1 cellular context compared by ENCODE assay signal in the genomic region with DNA sequence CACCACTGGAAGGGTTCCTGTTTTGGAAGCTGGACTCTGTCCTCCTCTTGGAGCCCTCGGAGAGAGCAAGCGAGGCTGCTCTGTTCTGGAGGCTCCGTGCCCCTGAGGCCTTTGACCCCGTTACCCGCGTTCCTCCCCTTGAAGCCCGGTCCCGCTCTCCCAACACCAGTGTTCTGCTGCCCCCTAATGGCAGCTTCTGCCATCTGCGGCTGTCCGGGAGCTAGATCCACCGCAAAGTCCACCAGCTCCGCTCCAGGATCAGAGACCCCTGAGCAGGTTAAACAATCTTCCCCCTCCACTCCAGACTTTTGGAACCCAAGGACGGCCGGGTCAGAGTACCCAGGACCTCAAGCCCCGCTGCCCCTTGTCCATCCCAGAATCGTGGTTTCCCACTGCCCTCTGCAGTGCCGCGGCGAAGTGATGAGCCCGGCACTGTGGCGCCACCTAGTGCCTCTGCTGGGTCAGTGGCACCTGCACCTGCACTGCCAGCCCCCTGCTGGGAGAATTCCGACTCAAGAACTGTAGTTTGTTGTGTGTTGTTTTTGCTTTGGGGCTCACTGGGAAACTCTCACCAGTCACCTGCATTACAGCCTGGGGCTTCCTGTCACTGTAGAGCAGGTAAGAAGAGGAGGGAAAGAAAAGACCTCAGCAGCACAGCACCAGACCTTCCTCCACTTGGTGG.
TF ChIP-seq lines count a peak whose summit lies in the region.

No MANE protein-coding gene starts in this region.

TF ChIP-seq in HepG2, 621 proteins besides CTCF, POLR2A, EP300 and RAD21 (continued from another document and continues in another):
- TF ChIP-seq, protein P1, sequence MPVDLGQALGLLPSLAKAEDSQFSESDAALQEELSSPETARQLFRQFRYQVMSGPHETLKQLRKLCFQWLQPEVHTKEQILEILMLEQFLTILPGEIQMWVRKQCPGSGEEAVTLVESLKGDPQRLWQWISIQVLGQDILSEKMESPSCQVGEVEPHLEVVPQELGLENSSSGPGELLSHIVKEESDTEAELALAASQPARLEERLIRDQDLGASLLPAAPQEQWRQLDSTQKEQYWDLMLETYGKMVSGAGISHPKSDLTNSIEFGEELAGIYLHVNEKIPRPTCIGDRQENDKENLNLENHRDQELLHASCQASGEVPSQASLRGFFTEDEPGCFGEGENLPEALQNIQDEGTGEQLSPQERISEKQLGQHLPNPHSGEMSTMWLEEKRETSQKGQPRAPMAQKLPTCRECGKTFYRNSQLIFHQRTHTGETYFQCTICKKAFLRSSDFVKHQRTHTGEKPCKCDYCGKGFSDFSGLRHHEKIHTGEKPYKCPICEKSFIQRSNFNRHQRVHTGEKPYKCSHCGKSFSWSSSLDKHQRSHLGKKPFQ (CRISPR knock-in tag; IDR thresholded peaks at IDR 0.05; ENCODE audit: insufficient replicate concordance): peak; percentile 25
- TF ChIP-seq, protein P2, sequence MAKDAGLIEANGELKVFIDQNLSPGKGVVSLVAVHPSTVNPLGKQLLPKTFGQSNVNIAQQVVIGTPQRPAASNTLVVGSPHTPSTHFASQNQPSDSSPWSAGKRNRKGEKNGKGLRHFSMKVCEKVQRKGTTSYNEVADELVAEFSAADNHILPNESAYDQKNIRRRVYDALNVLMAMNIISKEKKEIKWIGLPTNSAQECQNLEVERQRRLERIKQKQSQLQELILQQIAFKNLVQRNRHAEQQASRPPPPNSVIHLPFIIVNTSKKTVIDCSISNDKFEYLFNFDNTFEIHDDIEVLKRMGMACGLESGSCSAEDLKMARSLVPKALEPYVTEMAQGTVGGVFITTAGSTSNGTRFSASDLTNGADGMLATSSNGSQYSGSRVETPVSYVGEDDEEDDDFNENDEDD (CRISPR knock-in tag; IDR thresholded peaks at IDR 0.05; ENCODE audit: borderline replicate concordance): peak; percentile 16; the same call in 1 of the 2 replicates
- TF ChIP-seq IKZF1 (IDR thresholded peaks at IDR 0.05) (no peak), REPIN1 (CRISPR knock-in tag; IDR thresholded peaks at IDR 0.05; ENCODE audit: borderline replicate concordance, low read depth) (0 out of 2 replicates have a peak, but pooled peaks have one; percentile 20), ASH2L (IDR thresholded peaks at IDR 0.05; ENCODE audit: insufficient read length, low read depth, low read length) (peak; percentile 68), KDM3A (CRISPR knock-in tag; IDR thresholded peaks at IDR 0.05; ENCODE audit: low read depth) (peak; percentile 54; the same call in 1 of the 2 replicates), HNF4A (CRISPR knock-in tag; IDR thresholded peaks at IDR 0.05) (peak; percentile 38), YEATS4 (CRISPR knock-in tag; IDR thresholded peaks at IDR 0.05; ENCODE audit: borderline replicate concordance) (peak; percentile 36; the same call in 1 of the 2 replicates), HNRNPL (IDR thresholded peaks at IDR 0.05; ENCODE audit: low read depth, low read length) (0 out of 2 replicates have a peak, but pooled peaks have one; percentile 45), ERF (CRISPR knock-in tag; IDR thresholded peaks at IDR 0.05) (0 out of 2 replicates have a peak, but pooled peaks have one; percentile 29), SOX5 (CRISPR knock-in tag; IDR thresholded peaks at IDR 0.05; ENCODE audit: borderline replicate concordance) (no peak; the same call in 1 of the 2 replicates), CC2D1A (CRISPR knock-in tag; IDR thresholded peaks at IDR 0.05) (no peak), ZNF33B (CRISPR knock-in tag; IDR thresholded peaks at IDR 0.05) (peak; percentile 43; the same call in 1 of the 2 replicates), STAG1 (CRISPR knock-in tag; IDR thresholded peaks at IDR 0.05) (peak; percentile 78), TGIF2 (CRISPR knock-in tag; IDR thresholded peaks at IDR 0.05) (0 out of 2 replicates have a peak, but pooled peaks have one; percentile 15), NR2F6 (IDR thresholded peaks at IDR 0.05) (peak; percentile 69), NR2F6 (CRISPR knock-in tag; IDR thresholded peaks at IDR 0.05) (peak; percentile 29; the same call in 1 of the 2 replicates), MYC (CRISPR knock-in tag; IDR thresholded peaks at IDR 0.05; ENCODE audit: borderline replicate concordance) (0 out of 2 replicates have a peak, but pooled peaks have one; percentile 40), SNAI1 (CRISPR knock-in tag; IDR thresholded peaks at IDR 0.05; ENCODE audit: borderline replicate concordance) (0 out of 2 replicates have a peak, but pooled peaks have one; percentile 19), PHF21A (CRISPR knock-in tag; IDR thresholded peaks at IDR 0.05) (peak; percentile 32; the same call in 1 of the 2 replicates), ZNF605 (CRISPR knock-in tag; IDR thresholded peaks at IDR 0.05) (peak; percentile 50; the same call in 1 of the 2 replicates)
- TF ChIP-seq, protein P3, sequence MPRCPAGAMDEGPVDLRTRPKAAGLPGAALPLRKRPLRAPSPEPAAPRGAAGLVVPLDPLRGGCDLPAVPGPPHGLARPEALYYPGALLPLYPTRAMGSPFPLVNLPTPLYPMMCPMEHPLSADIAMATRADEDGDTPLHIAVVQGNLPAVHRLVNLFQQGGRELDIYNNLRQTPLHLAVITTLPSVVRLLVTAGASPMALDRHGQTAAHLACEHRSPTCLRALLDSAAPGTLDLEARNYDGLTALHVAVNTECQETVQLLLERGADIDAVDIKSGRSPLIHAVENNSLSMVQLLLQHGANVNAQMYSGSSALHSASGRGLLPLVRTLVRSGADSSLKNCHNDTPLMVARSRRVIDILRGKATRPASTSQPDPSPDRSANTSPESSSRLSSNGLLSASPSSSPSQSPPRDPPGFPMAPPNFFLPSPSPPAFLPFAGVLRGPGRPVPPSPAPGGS (CRISPR knock-in tag; IDR thresholded peaks at IDR 0.05): 0 out of 2 replicates have a peak, but pooled peaks have one; percentile 40
- TF ChIP-seq, protein P4, sequence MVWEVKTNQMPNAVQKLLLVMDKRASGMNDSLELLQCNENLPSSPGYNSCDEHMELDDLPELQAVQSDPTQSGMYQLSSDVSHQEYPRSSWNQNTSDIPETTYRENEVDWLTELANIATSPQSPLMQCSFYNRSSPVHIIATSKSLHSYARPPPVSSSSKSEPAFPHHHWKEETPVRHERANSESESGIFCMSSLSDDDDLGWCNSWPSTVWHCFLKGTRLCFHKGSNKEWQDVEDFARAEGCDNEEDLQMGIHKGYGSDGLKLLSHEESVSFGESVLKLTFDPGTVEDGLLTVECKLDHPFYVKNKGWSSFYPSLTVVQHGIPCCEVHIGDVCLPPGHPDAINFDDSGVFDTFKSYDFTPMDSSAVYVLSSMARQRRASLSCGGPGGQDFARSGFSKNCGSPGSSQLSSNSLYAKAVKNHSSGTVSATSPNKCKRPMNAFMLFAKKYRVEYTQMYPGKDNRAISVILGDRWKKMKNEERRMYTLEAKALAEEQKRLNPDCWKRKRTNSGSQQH (CRISPR knock-in tag; IDR thresholded peaks at IDR 0.05; ENCODE audit: low read depth): no peak
- TF ChIP-seq, protein P5, sequence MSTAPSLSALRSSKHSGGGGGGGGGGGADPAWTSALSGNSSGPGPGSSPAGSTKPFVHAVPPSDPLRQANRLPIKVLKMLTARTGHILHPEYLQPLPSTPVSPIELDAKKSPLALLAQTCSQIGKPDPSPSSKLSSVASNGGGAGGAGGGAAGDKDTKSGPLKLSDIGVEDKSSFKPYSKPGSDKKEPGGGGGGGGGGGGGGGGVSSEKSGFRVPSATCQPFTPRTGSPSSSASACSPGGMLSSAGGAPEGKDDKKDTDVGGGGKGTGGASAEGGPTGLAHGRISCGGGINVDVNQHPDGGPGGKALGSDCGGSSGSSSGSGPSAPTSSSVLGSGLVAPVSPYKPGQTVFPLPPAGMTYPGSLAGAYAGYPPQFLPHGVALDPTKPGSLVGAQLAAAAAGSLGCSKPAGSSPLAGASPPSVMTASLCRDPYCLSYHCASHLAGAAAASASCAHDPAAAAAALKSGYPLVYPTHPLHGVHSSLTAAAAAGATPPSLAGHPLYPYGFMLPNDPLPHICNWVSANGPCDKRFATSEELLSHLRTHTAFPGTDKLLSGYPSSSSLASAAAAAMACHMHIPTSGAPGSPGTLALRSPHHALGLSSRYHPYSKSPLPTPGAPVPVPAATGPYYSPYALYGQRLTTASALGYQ (CRISPR knock-in tag; IDR thresholded peaks at IDR 0.05): no peak
- TF ChIP-seq, protein P6, sequence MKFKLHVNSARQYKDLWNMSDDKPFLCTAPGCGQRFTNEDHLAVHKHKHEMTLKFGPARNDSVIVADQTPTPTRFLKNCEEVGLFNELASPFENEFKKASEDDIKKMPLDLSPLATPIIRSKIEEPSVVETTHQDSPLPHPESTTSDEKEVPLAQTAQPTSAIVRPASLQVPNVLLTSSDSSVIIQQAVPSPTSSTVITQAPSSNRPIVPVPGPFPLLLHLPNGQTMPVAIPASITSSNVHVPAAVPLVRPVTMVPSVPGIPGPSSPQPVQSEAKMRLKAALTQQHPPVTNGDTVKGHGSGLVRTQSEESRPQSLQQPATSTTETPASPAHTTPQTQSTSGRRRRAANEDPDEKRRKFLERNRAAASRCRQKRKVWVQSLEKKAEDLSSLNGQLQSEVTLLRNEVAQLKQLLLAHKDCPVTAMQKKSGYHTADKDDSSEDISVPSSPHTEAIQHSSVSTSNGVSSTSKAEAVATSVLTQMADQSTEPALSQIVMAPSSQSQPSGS (CRISPR knock-in tag; IDR thresholded peaks at IDR 0.05): peak; percentile 27; the same call in 1 of the 2 replicates
- TF ChIP-seq, protein P7, sequence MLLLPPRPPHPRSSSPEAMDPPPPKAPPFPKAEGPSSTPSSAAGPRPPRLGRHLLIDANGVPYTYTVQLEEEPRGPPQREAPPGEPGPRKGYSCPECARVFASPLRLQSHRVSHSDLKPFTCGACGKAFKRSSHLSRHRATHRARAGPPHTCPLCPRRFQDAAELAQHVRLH (CRISPR knock-in tag; IDR thresholded peaks at IDR 0.05; ENCODE audit: borderline replicate concordance, low read depth): 0 out of 2 replicates have a peak, but pooled peaks have one; percentile 50
- TF ChIP-seq, protein P8, sequence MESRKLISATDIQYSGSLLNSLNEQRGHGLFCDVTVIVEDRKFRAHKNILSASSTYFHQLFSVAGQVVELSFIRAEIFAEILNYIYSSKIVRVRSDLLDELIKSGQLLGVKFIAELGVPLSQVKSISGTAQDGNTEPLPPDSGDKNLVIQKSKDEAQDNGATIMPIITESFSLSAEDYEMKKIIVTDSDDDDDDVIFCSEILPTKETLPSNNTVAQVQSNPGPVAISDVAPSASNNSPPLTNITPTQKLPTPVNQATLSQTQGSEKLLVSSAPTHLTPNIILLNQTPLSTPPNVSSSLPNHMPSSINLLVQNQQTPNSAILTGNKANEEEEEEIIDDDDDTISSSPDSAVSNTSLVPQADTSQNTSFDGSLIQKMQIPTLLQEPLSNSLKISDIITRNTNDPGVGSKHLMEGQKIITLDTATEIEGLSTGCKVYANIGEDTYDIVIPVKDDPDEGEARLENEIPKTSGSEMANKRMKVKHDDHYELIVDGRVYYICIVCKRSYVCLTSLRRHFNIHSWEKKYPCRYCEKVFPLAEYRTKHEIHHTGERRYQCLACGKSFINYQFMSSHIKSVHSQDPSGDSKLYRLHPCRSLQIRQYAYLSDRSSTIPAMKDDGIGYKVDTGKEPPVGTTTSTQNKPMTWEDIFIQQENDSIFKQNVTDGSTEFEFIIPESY (CRISPR knock-in tag; IDR thresholded peaks at IDR 0.05): peak; percentile 25; the same call in 1 of the 2 replicates
- TF ChIP-seq, protein P9, sequence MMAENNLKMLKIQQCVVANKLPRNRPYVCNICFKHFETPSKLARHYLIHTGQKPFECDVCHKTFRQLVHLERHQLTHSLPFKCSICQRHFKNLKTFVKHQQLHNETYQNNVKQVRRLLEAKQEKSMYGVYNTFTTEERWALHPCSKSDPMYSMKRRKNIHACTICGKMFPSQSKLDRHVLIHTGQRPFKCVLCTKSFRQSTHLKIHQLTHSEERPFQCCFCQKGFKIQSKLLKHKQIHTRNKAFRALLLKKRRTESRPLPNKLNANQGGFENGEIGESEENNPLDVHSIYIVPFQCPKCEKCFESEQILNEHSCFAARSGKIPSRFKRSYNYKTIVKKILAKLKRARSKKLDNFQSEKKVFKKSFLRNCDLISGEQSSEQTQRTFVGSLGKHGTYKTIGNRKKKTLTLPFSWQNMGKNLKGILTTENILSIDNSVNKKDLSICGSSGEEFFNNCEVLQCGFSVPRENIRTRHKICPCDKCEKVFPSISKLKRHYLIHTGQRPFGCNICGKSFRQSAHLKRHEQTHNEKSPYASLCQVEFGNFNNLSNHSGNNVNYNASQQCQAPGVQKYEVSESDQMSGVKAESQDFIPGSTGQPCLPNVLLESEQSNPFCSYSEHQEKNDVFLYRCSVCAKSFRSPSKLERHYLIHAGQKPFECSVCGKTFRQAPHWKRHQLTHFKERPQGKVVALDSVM (CRISPR knock-in tag; IDR thresholded peaks at IDR 0.05): peak; percentile 61
- TF ChIP-seq, protein P10, sequence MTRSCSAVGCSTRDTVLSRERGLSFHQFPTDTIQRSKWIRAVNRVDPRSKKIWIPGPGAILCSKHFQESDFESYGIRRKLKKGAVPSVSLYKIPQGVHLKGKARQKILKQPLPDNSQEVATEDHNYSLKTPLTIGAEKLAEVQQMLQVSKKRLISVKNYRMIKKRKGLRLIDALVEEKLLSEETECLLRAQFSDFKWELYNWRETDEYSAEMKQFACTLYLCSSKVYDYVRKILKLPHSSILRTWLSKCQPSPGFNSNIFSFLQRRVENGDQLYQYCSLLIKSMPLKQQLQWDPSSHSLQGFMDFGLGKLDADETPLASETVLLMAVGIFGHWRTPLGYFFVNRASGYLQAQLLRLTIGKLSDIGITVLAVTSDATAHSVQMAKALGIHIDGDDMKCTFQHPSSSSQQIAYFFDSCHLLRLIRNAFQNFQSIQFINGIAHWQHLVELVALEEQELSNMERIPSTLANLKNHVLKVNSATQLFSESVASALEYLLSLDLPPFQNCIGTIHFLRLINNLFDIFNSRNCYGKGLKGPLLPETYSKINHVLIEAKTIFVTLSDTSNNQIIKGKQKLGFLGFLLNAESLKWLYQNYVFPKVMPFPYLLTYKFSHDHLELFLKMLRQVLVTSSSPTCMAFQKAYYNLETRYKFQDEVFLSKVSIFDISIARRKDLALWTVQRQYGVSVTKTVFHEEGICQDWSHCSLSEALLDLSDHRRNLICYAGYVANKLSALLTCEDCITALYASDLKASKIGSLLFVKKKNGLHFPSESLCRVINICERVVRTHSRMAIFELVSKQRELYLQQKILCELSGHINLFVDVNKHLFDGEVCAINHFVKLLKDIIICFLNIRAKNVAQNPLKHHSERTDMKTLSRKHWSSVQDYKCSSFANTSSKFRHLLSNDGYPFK (CRISPR knock-in tag; IDR thresholded peaks at IDR 0.05; ENCODE audit: borderline replicate concordance): peak; percentile 72; the same call in 1 of the 2 replicates
- TF ChIP-seq, protein P11, sequence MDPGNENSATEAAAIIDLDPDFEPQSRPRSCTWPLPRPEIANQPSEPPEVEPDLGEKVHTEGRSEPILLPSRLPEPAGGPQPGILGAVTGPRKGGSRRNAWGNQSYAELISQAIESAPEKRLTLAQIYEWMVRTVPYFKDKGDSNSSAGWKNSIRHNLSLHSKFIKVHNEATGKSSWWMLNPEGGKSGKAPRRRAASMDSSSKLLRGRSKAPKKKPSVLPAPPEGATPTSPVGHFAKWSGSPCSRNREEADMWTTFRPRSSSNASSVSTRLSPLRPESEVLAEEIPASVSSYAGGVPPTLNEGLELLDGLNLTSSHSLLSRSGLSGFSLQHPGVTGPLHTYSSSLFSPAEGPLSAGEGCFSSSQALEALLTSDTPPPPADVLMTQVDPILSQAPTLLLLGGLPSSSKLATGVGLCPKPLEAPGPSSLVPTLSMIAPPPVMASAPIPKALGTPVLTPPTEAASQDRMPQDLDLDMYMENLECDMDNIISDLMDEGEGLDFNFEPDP (CRISPR knock-in tag; conservative IDR thresholded peaks at IDR 0.05): no peak
- TF ChIP-seq, protein P12, sequence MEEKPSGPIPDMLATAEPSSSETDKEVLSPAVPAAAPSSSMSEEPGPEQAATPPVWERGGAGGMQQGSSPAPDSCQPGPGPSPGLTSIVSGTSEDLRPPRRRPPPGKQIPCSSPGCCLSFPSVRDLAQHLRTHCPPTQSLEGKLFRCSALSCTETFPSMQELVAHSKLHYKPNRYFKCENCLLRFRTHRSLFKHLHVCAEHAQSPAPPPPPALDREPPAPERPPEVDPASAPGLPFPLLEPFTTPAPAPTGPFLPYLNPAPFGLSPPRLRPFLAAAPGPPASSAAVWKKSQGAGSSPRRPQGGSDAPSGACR (CRISPR knock-in tag; IDR thresholded peaks at IDR 0.05): 0 out of 2 replicates have a peak, but pooled peaks have one; percentile 41
